Comparison of ENCODE assay signal across 1 cellular context in the genomic region with DNA sequence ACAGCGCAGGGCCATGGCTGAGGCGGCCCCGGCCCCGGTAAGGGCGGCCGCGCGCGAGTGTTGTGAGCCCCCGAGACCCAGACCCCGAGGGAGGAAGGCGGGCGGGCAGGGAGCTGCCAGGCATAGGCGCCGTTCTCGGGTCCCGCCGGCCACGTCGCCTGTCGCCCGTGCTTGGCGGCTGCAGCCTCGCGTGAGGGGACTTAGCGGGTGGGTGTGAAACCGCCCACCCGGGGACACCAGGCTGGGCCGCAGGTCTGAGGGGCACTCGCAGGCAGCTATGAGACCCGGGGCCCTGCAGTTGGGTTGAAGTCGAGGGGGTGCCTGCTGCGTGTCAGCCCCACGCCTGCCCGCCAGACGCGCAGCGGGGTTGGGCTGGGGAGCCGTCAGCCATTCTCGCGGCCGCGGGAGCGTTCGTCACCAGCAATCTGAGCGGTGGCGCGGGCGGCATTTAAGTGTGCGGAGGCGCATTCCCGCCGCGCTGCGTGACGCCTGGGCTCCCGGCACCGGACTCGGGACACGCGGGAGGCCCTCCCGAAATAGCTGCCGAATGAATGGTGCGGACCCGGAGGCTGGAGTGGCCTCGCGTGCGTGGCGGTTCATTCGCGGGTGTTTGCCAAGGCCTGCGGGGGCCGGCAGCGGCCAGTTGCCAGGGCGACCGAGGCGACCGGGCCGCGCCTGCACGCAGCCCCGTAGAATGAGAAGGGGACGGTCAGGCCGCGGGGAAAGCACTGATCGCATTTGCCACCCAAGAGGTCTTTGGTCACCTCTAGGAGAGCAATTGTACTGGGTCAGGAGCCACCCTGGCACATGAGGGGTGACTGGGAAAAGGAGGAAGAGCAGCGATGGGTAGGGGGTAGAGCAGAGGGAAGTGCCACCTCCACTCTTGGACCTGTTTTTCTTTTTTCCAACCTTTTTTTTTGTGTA.
TF ChIP-seq lines count a peak whose summit lies in the region.

No MANE protein-coding gene starts in this region.

TF ChIP-seq in K562, 482 proteins besides CTCF, POLR2A, EP300 and RAD21 (continued from another document):
- TF ChIP-seq, protein P1, sequence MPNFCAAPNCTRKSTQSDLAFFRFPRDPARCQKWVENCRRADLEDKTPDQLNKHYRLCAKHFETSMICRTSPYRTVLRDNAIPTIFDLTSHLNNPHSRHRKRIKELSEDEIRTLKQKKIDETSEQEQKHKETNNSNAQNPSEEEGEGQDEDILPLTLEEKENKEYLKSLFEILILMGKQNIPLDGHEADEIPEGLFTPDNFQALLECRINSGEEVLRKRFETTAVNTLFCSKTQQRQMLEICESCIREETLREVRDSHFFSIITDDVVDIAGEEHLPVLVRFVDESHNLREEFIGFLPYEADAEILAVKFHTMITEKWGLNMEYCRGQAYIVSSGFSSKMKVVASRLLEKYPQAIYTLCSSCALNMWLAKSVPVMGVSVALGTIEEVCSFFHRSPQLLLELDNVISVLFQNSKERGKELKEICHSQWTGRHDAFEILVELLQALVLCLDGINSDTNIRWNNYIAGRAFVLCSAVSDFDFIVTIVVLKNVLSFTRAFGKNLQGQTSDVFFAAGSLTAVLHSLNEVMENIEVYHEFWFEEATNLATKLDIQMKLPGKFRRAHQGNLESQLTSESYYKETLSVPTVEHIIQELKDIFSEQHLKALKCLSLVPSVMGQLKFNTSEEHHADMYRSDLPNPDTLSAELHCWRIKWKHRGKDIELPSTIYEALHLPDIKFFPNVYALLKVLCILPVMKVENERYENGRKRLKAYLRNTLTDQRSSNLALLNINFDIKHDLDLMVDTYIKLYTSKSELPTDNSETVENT (CRISPR knock-in tag; IDR thresholded peaks at IDR 0.05): 0 out of 2 replicates have a peak, but pooled peaks have one; percentile 6
- TF ChIP-seq CHD1 (IDR thresholded peaks at IDR 0.05; ENCODE audit: low read length): peak; percentile 88
- peak; percentile 85 for TF ChIP-seq RB1 (IDR thresholded peaks at IDR 0.05; ENCODE audit: low read depth)
- peak; percentile 40; the same call in 1 of the 2 replicates for TF ChIP-seq BCOR (IDR thresholded peaks at IDR 0.05)
- no peak for TF ChIP-seq KLF10 (CRISPR knock-in tag; IDR thresholded peaks at IDR 0.05)
- no peak for TF ChIP-seq BRF2 (IDR thresholded peaks at IDR 0.05; ENCODE audit: borderline replicate concordance, insufficient read depth, insufficient read length)
- no peak for TF ChIP-seq TRIM24 (IDR thresholded peaks at IDR 0.05)
